8 cellular contexts compared by ENCODE assay signal in genomic region chr3:101825904-101826445, GRCh38. TPM values are rescaled to one million over a fixed set of nuclear protein-coding genes. Genes with fewer than 3 reads are reported as not detected.
A peak's percentile ranks its signal among the peaks of the same experiment; 100 is the strongest.
DNase-seq lines count a peak whose midpoint lies in the region; ATAC-seq and TF ChIP-seq lines count a peak whose summit lies in the region.
"Had no signal": no experiment of that assay in that cellular context is flagged by ENCODE, and none has a peak within 500 bp of the region (broad histone marks: within the 10 kb centered on the region; RNA-seq: fewer than 3 reads in every experiment).

No MANE protein-coding gene starts in this region.

- H2AK5ac ChIP-seq in H9 (ENCODE audit: insufficient read length, low read length), result no peak overlapping the region

- no peak overlapping the region for H4K91ac ChIP-seq in H9 (ENCODE audit: insufficient read length, low read depth, low read length)

- H3K4me2 ChIP-seq in GM23338, result no peak overlapping the region
- no peak overlapping the region for H3K4me2 ChIP-seq in H9 (ENCODE audit: insufficient read depth, insufficient read length, low read length)

- no peaks in the 10 kb centered on the region for H3K79me1 ChIP-seq in H9 (ENCODE audit: insufficient read depth, low read depth, low read length, poor library complexity, severe bottlenecking)

- H3K4me1 Mint-ChIP-seq in GM23338 (peaks cover 17% of the 10 kb centered on the region), T-helper 17 cell (peaks cover 27% of the 10 kb centered on the region), H9 (peaks cover 21 to 28% of the 10 kb centered on the region in 2 experiments)
- H3K4me1 Mint-ChIP-seq in stimulated activated memory B cell treated with anti-CD40 and anti-IgM and Interleukin-4, amounts not matched to agents 10 μg/mL and 1 μg/mL and 100 μg/mL, for 72 hours, result peaks cover 51% of the 10 kb centered on the region

- no peak overlapping the region for H2BK12ac ChIP-seq in H9 (ENCODE audit: insufficient read length, low read depth, low read length)

- no peak overlapping the region for H2BK5ac ChIP-seq in H9 (ENCODE audit: insufficient read length, low read length)

- peaks cover 3% of the 10 kb centered on the region for H3K27me3 Mint-ChIP-seq in GM23338 (ENCODE audit: insufficient read depth, low read depth, poor library complexity)
- H3K27me3 Mint-ChIP-seq in T-helper 17 cell, result no peaks in the 10 kb centered on the region
- no peaks in the 10 kb centered on the region for H3K27me3 Mint-ChIP-seq in stimulated activated memory B cell treated with anti-CD40 and anti-IgM and Interleukin-4, amounts not matched to agents 10 μg/mL and 1 μg/mL and 100 μg/mL, for 72 hours
- H3K27me3 Mint-ChIP-seq in H9 (ENCODE audit: low read depth), result no peaks in the 10 kb centered on the region

- no peaks in the 10 kb centered on the region for H3K23me2 ChIP-seq in H9 (ENCODE audit: insufficient read length, low read depth, low read length, poor library complexity, severe bottlenecking)

- H3K27ac Mint-ChIP-seq in GM23338 (no peak overlapping the region), T-helper 17 cell (peak overlapping the region; percentile 97), H9 (no peak overlapping the region)
- H3K27ac Mint-ChIP-seq in stimulated activated memory B cell treated with anti-CD40 and anti-IgM and Interleukin-4, amounts not matched to agents 10 μg/mL and 1 μg/mL and 100 μg/mL, for 72 hours, result peak overlapping the region; percentile 97

- H3F3A ChIP-seq in GM23338 (replicated peaks; ENCODE audit: low read depth), result no peaks in the 10 kb centered on the region

- no peak overlapping the region for H3K4ac ChIP-seq in H9 (ENCODE audit: low read depth, low read length)

- 0 out of 2 replicates have a peak, but pooled peaks cover 3% of the 10 kb centered on the region for H3K36me3 ChIP-seq in GM23338 (ENCODE audit: insufficient read depth)

- H4K8ac ChIP-seq in H9 (replicated peaks; ENCODE audit: insufficient read length, low read depth, low read length), result no peak overlapping the region

- no peak overlapping the region for H2BK15ac ChIP-seq in H9 (ENCODE audit: low read depth, low read length)

- H3K4me3 Mint-ChIP-seq in GM23338, result no peak overlapping the region
- peak overlapping the region; percentile 81 for H3K4me3 Mint-ChIP-seq in T-helper 17 cell
- H3K4me3 Mint-ChIP-seq in stimulated activated memory B cell treated with anti-CD40 and anti-IgM and Interleukin-4, amounts not matched to agents 10 μg/mL and 1 μg/mL and 100 μg/mL, for 72 hours, result peak overlapping the region; percentile 82
- H3K4me3 Mint-ChIP-seq in H9, result no peak overlapping the region

- WGBS in H9 (ENCODE audit: extremely low coverage, insufficient read length, low lambda C conversion rate), result no CpG with 5 or more reads among the region's 2 CpGs

- H3T11ph ChIP-seq in H9 (ENCODE audit: low read length), result no peak overlapping the region

- H3K9me3 Mint-ChIP-seq in GM23338, result no peaks in the 10 kb centered on the region
- H3K9me3 Mint-ChIP-seq in stimulated activated memory B cell treated with anti-CD40 and anti-IgM and Interleukin-4, amounts not matched to agents 10 μg/mL and 1 μg/mL and 100 μg/mL, for 72 hours, result peaks cover 2% of the 10 kb centered on the region
- H3K9me3 Mint-ChIP-seq in H9, result no peaks in the 10 kb centered on the region

- TF ChIP-seq CTCF in GM23338 (conservative IDR thresholded peaks at IDR 0.05; ENCODE audit: low read depth in 2 of 2), result no peak
- TF ChIP-seq CTCF in fibroblast of mammary gland (conservative IDR thresholded peaks at IDR 0.05; ENCODE audit: control insufficient read depth, insufficient read depth, low read depth, low read length), result no peak
- TF ChIP-seq CTCF in omental fat pad (IDR thresholded peaks at IDR 0.05), result no peak
- TF ChIP-seq CTCF in H9 (conservative IDR thresholded peaks at IDR 0.05), result no peak

- DNase-seq in GM23338 (ENCODE audit: low spot score), result no peak
- no peak for DNase-seq in T-helper 17 cell
- peak; percentile 70 for DNase-seq in fibroblast of mammary gland (ENCODE audit: low read depth)
- DNase-seq in omental fat pad (ENCODE audit: low spot score), result no peak
- DNase-seq in H9, result no peak
- DNase-seq in NCI-H2227 (lab: John Stamatoyannopoulos, UW; ENCODE audit: unreplicated experiment), result no peak
- DNase-seq: NCI-H1092 treated with DMSO at 0.1 percent for 48 hours had no signal

- H3K36me3 Mint-ChIP-seq in GM23338 (ENCODE audit: low read depth) (0 out of 3 replicates have a peak, but pooled peaks cover 6% of the 10 kb centered on the region), T-helper 17 cell (ENCODE audit: low read depth) (peaks cover 5% of the 10 kb centered on the region), H9 (ENCODE audit: insufficient read depth in 1 of 3, low read depth in 3 of 3) (peaks cover 4 to 8% (median 6%) of the 10 kb centered on the region in 3 experiments; a peak in 6 of 7 replicates)
- peaks cover 57% of the 10 kb centered on the region for H3K36me3 Mint-ChIP-seq in stimulated activated memory B cell treated with anti-CD40 and anti-IgM and Interleukin-4, amounts not matched to agents 10 μg/mL and 1 μg/mL and 100 μg/mL, for 72 hours

- H3K4me1 ChIP-seq in GM23338 (ENCODE audit: insufficient read depth), result peaks cover 19% of the 10 kb centered on the region
- no peaks in the 10 kb centered on the region; the same call in 1 of the 2 replicates for H3K4me1 ChIP-seq in H9 (ENCODE audit: insufficient read depth, low read length)

- no peak overlapping the region for H2BK20ac ChIP-seq in H9 (ENCODE audit: low read depth, low read length, poor library complexity, severe bottlenecking)

- H3K9me3 ChIP-seq in T-helper 17 cell (ENCODE audit: control insufficient read depth, low read length, poor library complexity, severe bottlenecking) (no peaks in the 10 kb centered on the region), H9 (ENCODE audit: control insufficient read depth, low read depth, low read length) (no peaks in the 10 kb centered on the region)

- H3K79me2 ChIP-seq in GM23338 (replicated peaks; ENCODE audit: insufficient read depth) (peaks cover 6% of the 10 kb centered on the region; the same call in 1 of the 2 replicates), H9 (ENCODE audit: insufficient read depth, low read length) (no peaks in the 10 kb centered on the region)

- H3K9ac ChIP-seq in H9 (ENCODE audit: extremely low read depth, insufficient read length, low read length), result no peak overlapping the region

- H3K4me3 ChIP-seq in GM23338 (no peak overlapping the region), fibroblast of mammary gland (ENCODE audit: control insufficient read depth, low read depth, low read length) (no peak overlapping the region)

- no peaks in the 10 kb centered on the region for H3K27me3 ChIP-seq in GM23338 (ENCODE audit: insufficient read depth)
- H3K27me3 ChIP-seq in H9 (ENCODE audit: insufficient read depth, low read length), result no peaks in the 10 kb centered on the region

- no peak overlapping the region for H3K56ac ChIP-seq in H9 (ENCODE audit: insufficient read length, low read depth, low read length)

- H3K27ac ChIP-seq in GM23338 (ENCODE audit: low read depth), result peak overlapping the region; percentile 2; the same call in 1 of the 2 replicates
- no peak overlapping the region for H3K27ac ChIP-seq in H9 (ENCODE audit: insufficient read length, low read depth, low read length)

- H3K14ac ChIP-seq in H9 (ENCODE audit: insufficient read depth, low read length), result no peak overlapping the region

- no peaks in the 10 kb centered on the region for H3K9me2 ChIP-seq in GM23338 (ENCODE audit: insufficient read depth)

- H2AFZ ChIP-seq in GM23338 (no peak overlapping the region), H9 (ENCODE audit: low read length) (no peak overlapping the region)

- ATAC-seq in GM23338 (no peak), T-helper 17 cell (no peak), omental fat pad (ENCODE audit: low FRiP score) (no peak)
- ATAC-seq in stimulated activated memory B cell treated with anti-CD40 and anti-IgM and Interleukin-4, amounts not matched to agents 10 μg/mL and 1 μg/mL and 100 μg/mL, for 72 hours, result no peak

- H2BK120ac ChIP-seq in H9 (ENCODE audit: low read depth, low read length, poor library complexity, severe bottlenecking), result no peak overlapping the region

- H3K23ac ChIP-seq in H9 (ENCODE audit: insufficient read length, low read depth, low read length), result no peak overlapping the region

- H4K20me1 ChIP-seq in GM23338 (replicated peaks; ENCODE audit: insufficient read depth) (no peaks in the 10 kb centered on the region), H9 (ENCODE audit: control insufficient read depth, insufficient read depth, insufficient read length) (no peaks in the 10 kb centered on the region)

- H3K18ac ChIP-seq in H9 (ENCODE audit: insufficient read length, low read depth, low read length), result no peak overlapping the region

- H4K5ac ChIP-seq in H9 (ENCODE audit: insufficient read length, low read depth, low read length), result no peak overlapping the region

TF ChIP-seq in GM23338, 12 proteins besides CTCF, POLR2A, EP300 and RAD21 (continues in another document):
- no peak for TF ChIP-seq JUNB (IDR thresholded peaks at IDR 0.05; ENCODE audit: unreplicated experiment)
- no peak for TF ChIP-seq NANOG (IDR thresholded peaks at IDR 0.05; ENCODE audit: borderline replicate concordance)
- TF ChIP-seq EZH2phosphoT487 (IDR thresholded peaks at IDR 0.05; ENCODE audit: unreplicated experiment), result no peak
- TF ChIP-seq EZH2 (IDR thresholded peaks at IDR 0.05; ENCODE audit: low read depth, unreplicated experiment), result no peak

RNA-seq across cellular contexts. Expression of gene NFKBIZ, which starts 23.3 kb away (rescaled TPM):
- total RNA-seq in GM23338 (2014; rRNA removed; shearing (Covaris generic)), result 13.1 and 18.2 TPM in 2 replicates
- polyA plus RNA-seq in GM23338 (2016; fragmentation: Nextera tagmentation; extraction: Ambion mirVana), result 14.1 TPM in 2 replicates
- total RNA-seq in T-helper 17 cell (100 to 1,000 TPM; 682 to 814 TPM), omental fat pad (100 to 1,000 TPM in 2 of 4 donors, 10 to 100 TPM in 2; 78.2 to 296 (median 108) TPM), H9 (2021) (11.1 TPM in 2 replicates)

RNA-seq across cellular contexts. Expression of gene NXPE3, which starts 47.0 kb away (rescaled TPM):
- total RNA-seq in GM23338 (2014; rRNA removed; shearing (Covaris generic)), result 20.8 and 26.5 TPM in 2 replicates
- 11.7 and 13.3 TPM in 2 replicates for polyA plus RNA-seq in GM23338 (2016; fragmentation: Nextera tagmentation; extraction: Ambion mirVana)
- total RNA-seq in T-helper 17 cell (10 to 100 TPM; 30.6 to 31.7 TPM), omental fat pad (10 to 100 TPM in 3 of 4 donors, 1 to 10 TPM in 1; 6.5 to 22.9 (median 10.7) TPM), H9 (2021) (15.9 and 16.6 TPM in 2 replicates)

Comparison
In these comparisons a context has a peak if more than half of its experiments do, and no peak if none do; other contexts are left out.
1. H3K27ac Mint-ChIP-seq: peak in T-helper 17 cell (single experiment) and stimulated activated memory B cell treated with anti-CD40 and anti-IgM and Interleukin-4, amounts not matched to agents 10 μg/mL and 1 μg/mL and 100 μg/mL, for 72 hours (single experiment); none in GM23338 (single experiment) and H9 (0 of 3).
2. H3K4me3 Mint-ChIP-seq: peak in T-helper 17 cell (single experiment) and stimulated activated memory B cell treated with anti-CD40 and anti-IgM and Interleukin-4, amounts not matched to agents 10 μg/mL and 1 μg/mL and 100 μg/mL, for 72 hours (single experiment); none in GM23338 (single experiment) and H9 (0 of 2).